ENCODE assay signal across 11 cellular contexts in genomic region chr2:223051580-223052375, GRCh38. TPM values are rescaled to one million over a fixed set of nuclear protein-coding genes. Genes with fewer than 3 reads are reported as not detected.
DNase-seq lines count a peak whose midpoint lies in the region; ATAC-seq, FAIRE-seq and TF ChIP-seq lines count a peak whose summit lies in the region.
"Had no signal": no experiment of that assay in that cellular context is flagged by ENCODE, and none has a peak within 500 bp of the region (broad histone marks: within the 10 kb centered on the region; RNA-seq: fewer than 3 reads in every experiment).

A gene with protein sequence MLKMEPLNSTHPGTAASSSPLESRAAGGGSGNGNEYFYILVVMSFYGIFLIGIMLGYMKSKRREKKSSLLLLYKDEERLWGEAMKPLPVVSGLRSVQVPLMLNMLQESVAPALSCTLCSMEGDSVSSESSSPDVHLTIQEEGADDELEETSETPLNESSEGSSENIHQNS (plus strand): TSS chr2:223052190. CDS start chr2:223052831, 641 bp downstream.

- peaks cover 20% of the 10 kb centered on the region for H3K27me3 Mint-ChIP-seq in activated naive CD8-positive, alpha-beta T cell treated with anti-CD3 and anti-CD28 coated beads for 36 hours

- TF ChIP-seq CTCF in coronary artery (IDR thresholded peaks at IDR 0.05) (no peak), GM20000 (IDR thresholded peaks at IDR 0.05; ENCODE audit: extremely low read depth, missing control alignments) (no peak)

- H3K9me3 Mint-ChIP-seq in activated naive CD8-positive, alpha-beta T cell treated with anti-CD3 and anti-CD28 coated beads for 36 hours = no peaks in the 10 kb centered on the region

- no peak for FAIRE-seq in urothelium cell line (lab: Jason Lieb, UNC)

- H3K4me3 ChIP-seq in coronary artery = peak within 1 kb of the TSS; percentile 70

- no peak within 1 kb of the TSS for H3K4me3 Mint-ChIP-seq in activated naive CD8-positive, alpha-beta T cell treated with anti-CD3 and anti-CD28 coated beads for 36 hours
- H3K4me3 Mint-ChIP-seq: activated naive CD8-positive, alpha-beta T cell had no signal

- H3K4me1 Mint-ChIP-seq in activated naive CD8-positive, alpha-beta T cell treated with anti-CD3 and anti-CD28 coated beads for 36 hours = peaks cover 3% of the 10 kb centered on the region

- peak within 1 kb of the TSS; percentile 90 to 96 for H3K27ac ChIP-seq in coronary artery
- peak within 1 kb of the TSS; percentile 51 for H3K27ac ChIP-seq in temporal lobe (ENCODE audit: low read depth, low read length)
- H3K27ac ChIP-seq: RWPE1 had no signal

- no peak for ATAC-seq in GM18520 (IDR thresholded peaks at IDR 0.05; ENCODE audit: unreplicated experiment)

- H3K27ac Mint-ChIP-seq in activated naive CD8-positive, alpha-beta T cell treated with anti-CD3 and anti-CD28 coated beads for 36 hours = no peak within 1 kb of the TSS
- H3K27ac Mint-ChIP-seq: activated naive CD8-positive, alpha-beta T cell had no signal

- DNase-seq in HS-27A (ENCODE audit: low read depth) (peak; percentile 47), coronary artery (ENCODE audit: low spot score) (no peak), lung microvascular endothelial cell (ENCODE audit: low read depth in 2 of 2) (peak; percentile 14 to 43), urothelium cell line (ENCODE audit: low spot score) (no peak), GM20000 (ENCODE audit: low spot score) (no peak)
- DNase-seq in activated naive CD8-positive, alpha-beta T cell treated with anti-CD3 and anti-CD28 coated beads for 36 hours = no peak

- no peaks in the 10 kb centered on the region for H3K36me3 Mint-ChIP-seq in activated naive CD8-positive, alpha-beta T cell treated with anti-CD3 and anti-CD28 coated beads for 36 hours
- H3K36me3 Mint-ChIP-seq: activated naive CD8-positive, alpha-beta T cell had no signal

RNA-seq across cellular contexts. Expression of the gene that starts here (rescaled TPM):
- total RNA-seq in lung microvascular endothelial cell (under 0.01 TPM in 2 replicates), temporal lobe (2.5 TPM)
- not detected for total RNA-seq in activated naive CD8-positive, alpha-beta T cell treated with anti-CD3 and anti-CD28 coated beads for 36 hours
- total RNA-seq: pulmonary artery endothelial cell had no signal

Comparison
In these comparisons a context has a peak if more than half of its experiments do, and no peak if none do; other contexts are left out.
1. Peak in DNase-seq in lung microvascular endothelial cell; RNA of the gene not detected or under 1 TPM.